ENCODE assay signal across 1 cellular context in the genomic region with DNA sequence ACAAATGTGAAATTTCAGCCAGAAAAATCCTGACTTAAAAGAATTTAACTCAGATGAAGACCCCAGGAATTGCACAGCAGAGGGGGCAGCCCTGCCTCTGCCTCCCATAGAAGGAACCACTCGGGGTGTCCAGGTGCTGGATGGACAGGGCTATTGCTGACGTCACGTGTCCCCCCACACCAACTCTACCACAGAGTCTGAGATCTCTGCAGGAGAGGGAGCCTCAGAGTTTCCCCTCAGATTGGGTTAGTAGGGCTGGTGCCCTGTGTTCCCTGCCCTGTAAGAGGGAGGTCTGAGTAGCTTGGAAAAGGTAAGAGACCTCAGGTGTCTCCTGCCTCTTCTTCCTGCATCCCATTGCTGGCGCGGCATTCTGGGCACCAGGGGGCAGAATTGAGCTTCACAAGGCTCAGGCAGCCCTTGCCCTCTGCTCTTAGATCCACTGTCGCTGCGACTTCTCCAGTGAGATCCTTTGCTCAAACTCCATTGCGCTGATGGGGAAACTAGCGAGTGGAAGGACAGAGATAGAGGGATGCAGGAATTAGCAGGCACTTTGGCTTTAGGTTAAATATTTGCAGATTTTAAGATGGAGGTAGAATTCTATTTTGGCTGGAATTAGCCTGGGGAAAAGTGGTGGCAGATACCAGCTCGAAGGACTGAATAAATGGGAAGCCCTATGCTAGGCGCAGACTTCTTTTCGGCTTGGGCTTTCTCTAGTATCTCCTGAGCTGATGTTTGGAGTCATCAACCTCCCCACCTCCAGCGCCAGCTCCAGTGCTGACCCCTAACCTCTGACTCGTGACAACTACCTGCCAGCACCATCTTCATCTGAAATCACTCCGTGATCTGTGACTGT.
TF ChIP-seq lines count a peak whose summit lies in the region.

No MANE protein-coding gene starts in this region.

TF ChIP-seq in K562, 482 proteins besides CTCF, POLR2A, EP300 and RAD21 (continued from another document and continues in another):
- TF ChIP-seq, protein P1, sequence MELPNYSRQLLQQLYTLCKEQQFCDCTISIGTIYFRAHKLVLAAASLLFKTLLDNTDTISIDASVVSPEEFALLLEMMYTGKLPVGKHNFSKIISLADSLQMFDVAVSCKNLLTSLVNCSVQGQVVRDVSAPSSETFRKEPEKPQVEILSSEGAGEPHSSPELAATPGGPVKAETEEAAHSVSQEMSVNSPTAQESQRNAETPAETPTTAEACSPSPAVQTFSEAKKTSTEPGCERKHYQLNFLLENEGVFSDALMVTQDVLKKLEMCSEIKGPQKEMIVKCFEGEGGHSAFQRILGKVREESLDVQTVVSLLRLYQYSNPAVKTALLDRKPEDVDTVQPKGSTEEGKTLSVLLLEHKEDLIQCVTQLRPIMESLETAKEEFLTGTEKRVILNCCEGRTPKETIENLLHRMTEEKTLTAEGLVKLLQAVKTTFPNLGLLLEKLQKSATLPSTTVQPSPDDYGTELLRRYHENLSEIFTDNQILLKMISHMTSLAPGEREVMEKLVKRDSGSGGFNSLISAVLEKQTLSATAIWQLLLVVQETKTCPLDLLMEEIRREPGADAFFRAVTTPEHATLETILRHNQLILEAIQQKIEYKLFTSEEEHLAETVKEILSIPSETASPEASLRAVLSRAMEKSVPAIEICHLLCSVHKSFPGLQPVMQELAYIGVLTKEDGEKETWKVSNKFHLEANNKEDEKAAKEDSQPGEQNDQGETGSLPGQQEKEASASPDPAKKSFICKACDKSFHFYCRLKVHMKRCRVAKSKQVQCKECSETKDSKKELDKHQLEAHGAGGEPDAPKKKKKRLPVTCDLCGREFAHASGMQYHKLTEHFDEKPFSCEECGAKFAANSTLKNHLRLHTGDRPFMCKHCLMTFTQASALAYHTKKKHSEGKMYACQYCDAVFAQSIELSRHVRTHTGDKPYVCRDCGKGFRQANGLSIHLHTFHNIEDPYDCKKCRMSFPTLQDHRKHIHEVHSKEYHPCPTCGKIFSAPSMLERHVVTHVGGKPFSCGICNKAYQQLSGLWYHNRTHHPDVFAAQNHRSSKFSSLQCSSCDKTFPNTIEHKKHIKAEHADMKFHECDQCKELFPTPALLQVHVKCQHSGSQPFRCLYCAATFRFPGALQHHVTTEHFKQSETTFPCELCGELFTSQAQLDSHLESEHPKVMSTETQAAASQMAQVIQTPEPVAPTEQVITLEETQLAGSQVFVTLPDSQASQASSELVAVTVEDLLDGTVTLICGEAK (IDR thresholded peaks at IDR 0.05), result no peak
- TF ChIP-seq, protein P1 (CRISPR knock-in tag; IDR thresholded peaks at IDR 0.05), result no peak
- no peak for TF ChIP-seq ZC3H11A (IDR thresholded peaks at IDR 0.05; ENCODE audit: low read depth, low read length)
- TF ChIP-seq BRD9 (IDR thresholded peaks at IDR 0.05; ENCODE audit: low read depth, partially characterized antibody), result no peak
- TF ChIP-seq, protein P2, sequence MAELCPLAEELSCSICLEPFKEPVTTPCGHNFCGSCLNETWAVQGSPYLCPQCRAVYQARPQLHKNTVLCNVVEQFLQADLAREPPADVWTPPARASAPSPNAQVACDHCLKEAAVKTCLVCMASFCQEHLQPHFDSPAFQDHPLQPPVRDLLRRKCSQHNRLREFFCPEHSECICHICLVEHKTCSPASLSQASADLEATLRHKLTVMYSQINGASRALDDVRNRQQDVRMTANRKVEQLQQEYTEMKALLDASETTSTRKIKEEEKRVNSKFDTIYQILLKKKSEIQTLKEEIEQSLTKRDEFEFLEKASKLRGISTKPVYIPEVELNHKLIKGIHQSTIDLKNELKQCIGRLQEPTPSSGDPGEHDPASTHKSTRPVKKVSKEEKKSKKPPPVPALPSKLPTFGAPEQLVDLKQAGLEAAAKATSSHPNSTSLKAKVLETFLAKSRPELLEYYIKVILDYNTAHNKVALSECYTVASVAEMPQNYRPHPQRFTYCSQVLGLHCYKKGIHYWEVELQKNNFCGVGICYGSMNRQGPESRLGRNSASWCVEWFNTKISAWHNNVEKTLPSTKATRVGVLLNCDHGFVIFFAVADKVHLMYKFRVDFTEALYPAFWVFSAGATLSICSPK (IDR thresholded peaks at IDR 0.05; ENCODE audit: borderline replicate concordance), result no peak
- TF ChIP-seq, protein P3, sequence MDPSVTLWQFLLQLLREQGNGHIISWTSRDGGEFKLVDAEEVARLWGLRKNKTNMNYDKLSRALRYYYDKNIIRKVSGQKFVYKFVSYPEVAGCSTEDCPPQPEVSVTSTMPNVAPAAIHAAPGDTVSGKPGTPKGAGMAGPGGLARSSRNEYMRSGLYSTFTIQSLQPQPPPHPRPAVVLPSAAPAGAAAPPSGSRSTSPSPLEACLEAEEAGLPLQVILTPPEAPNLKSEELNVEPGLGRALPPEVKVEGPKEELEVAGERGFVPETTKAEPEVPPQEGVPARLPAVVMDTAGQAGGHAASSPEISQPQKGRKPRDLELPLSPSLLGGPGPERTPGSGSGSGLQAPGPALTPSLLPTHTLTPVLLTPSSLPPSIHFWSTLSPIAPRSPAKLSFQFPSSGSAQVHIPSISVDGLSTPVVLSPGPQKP (CRISPR knock-in tag; IDR thresholded peaks at IDR 0.05), result no peak
- no peak for TF ChIP-seq ZNF830 (CRISPR knock-in tag; IDR thresholded peaks at IDR 0.05)
- peak in 1 of 2 experiments; percentile 75; a peak in 1 of 4 replicates for TF ChIP-seq RCOR1 (IDR thresholded peaks at IDR 0.05; ENCODE audit: borderline replicate concordance in 1 of 2, low read depth in 2 of 2, low read length in 2 of 2)
- no peak for TF ChIP-seq ZNF124 (CRISPR knock-in tag; IDR thresholded peaks at IDR 0.05)
- TF ChIP-seq TEAD4 (IDR thresholded peaks at IDR 0.05; ENCODE audit: low read length), result peak; percentile 67
- no peak for TF ChIP-seq TEAD4 (CRISPR knock-in tag; IDR thresholded peaks at IDR 0.05; ENCODE audit: borderline replicate concordance)
- TF ChIP-seq GTF2E2 (tag; IDR thresholded peaks at IDR 0.05), result no peak
- TF ChIP-seq MAZ (CRISPR knock-in tag; conservative IDR thresholded peaks at IDR 0.05 in 1 of 2, IDR thresholded peaks at IDR 0.05 in 1 of 2), result peak in 1 of 2 experiments; percentile 61; a peak in 1 of 4 replicates
- TF ChIP-seq, protein P4, sequence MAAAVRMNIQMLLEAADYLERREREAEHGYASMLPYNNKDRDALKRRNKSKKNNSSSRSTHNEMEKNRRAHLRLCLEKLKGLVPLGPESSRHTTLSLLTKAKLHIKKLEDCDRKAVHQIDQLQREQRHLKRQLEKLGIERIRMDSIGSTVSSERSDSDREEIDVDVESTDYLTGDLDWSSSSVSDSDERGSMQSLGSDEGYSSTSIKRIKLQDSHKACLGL (CRISPR knock-in tag; IDR thresholded peaks at IDR 0.05; ENCODE audit: borderline replicate concordance, poor library complexity, severe bottlenecking), result no peak
- TF ChIP-seq, protein P5, sequence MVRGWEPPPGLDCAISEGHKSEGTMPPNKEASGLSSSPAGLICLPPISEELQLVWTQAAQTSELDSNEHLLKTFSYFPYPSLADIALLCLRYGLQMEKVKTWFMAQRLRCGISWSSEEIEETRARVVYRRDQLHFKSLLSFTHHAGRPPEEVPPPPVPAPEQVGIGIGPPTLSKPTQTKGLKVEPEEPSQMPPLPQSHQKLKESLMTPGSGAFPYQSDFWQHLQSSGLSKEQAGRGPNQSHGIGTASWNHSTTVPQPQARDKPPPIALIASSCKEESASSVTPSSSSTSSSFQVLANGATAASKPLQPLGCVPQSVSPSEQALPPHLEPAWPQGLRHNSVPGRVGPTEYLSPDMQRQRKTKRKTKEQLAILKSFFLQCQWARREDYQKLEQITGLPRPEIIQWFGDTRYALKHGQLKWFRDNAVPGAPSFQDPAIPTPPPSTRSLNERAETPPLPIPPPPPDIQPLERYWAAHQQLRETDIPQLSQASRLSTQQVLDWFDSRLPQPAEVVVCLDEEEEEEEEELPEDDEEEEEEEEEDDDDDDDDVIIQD (CRISPR knock-in tag; IDR thresholded peaks at IDR 0.05), result no peak
- TF ChIP-seq ZNF584 (CRISPR knock-in tag; IDR thresholded peaks at IDR 0.05; ENCODE audit: low read depth), result no peak
- TF ChIP-seq, protein P6, sequence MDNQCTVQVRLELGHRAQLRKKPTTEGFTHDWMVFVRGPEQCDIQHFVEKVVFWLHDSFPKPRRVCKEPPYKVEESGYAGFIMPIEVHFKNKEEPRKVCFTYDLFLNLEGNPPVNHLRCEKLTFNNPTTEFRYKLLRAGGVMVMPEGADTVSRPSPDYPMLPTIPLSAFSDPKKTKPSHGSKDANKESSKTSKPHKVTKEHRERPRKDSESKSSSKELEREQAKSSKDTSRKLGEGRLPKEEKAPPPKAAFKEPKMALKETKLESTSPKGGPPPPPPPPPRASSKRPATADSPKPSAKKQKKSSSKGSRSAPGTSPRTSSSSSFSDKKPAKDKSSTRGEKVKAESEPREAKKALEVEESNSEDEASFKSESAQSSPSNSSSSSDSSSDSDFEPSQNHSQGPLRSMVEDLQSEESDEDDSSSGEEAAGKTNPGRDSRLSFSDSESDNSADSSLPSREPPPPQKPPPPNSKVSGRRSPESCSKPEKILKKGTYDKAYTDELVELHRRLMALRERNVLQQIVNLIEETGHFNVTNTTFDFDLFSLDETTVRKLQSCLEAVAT (IDR thresholded peaks at IDR 0.05), result no peak
- no peak for TF ChIP-seq MEF2A (IDR thresholded peaks at IDR 0.05; ENCODE audit: control insufficient read depth, low read depth, low read length)
- TF ChIP-seq BHLHE40 (IDR thresholded peaks at IDR 0.05; ENCODE audit: low read length), result no peak; the same call in 1 of the 2 replicates
- TF ChIP-seq ELF1 (tag; IDR thresholded peaks at IDR 0.05), result no peak
- TF ChIP-seq ARNT (IDR thresholded peaks at IDR 0.05), result no peak
- no peak for TF ChIP-seq MBD2 (IDR thresholded peaks at IDR 0.05; ENCODE audit: borderline replicate concordance, low read depth)
- TF ChIP-seq CREM (IDR thresholded peaks at IDR 0.05; ENCODE audit: low read depth), result no peak; the same call in none of the 2 replicates
- TF ChIP-seq, protein P7, sequence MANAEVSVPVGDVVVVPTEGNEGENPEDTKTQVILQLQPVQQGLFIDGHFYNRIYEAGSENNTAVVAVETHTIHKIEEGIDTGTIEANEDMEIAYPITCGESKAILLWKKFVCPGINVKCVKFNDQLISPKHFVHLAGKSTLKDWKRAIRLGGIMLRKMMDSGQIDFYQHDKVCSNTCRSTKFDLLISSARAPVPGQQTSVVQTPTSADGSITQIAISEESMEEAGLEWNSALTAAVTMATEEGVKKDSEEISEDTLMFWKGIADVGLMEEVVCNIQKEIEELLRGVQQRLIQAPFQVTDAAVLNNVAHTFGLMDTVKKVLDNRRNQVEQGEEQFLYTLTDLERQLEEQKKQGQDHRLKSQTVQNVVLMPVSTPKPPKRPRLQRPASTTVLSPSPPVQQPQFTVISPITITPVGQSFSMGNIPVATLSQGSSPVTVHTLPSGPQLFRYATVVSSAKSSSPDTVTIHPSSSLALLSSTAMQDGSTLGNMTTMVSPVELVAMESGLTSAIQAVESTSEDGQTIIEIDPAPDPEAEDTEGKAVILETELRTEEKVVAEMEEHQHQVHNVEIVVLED (CRISPR knock-in tag; IDR thresholded peaks at IDR 0.05), result no peak
- TF ChIP-seq RB1 (IDR thresholded peaks at IDR 0.05; ENCODE audit: low read depth), result peak; percentile 73; the same call in 1 of the 2 replicates
- no peak for TF ChIP-seq JUN (IDR thresholded peaks at IDR 0.05; ENCODE audit: borderline replicate concordance, low read depth, low read length)
- no peak for TF ChIP-seq JUN (CRISPR knock-in tag; IDR thresholded peaks at IDR 0.05; ENCODE audit: borderline replicate concordance)
- TF ChIP-seq ZNF146 (CRISPR knock-in tag; IDR thresholded peaks at IDR 0.05; ENCODE audit: unreplicated experiment), result no peak
- no peak for TF ChIP-seq CSDE1 (IDR thresholded peaks at IDR 0.05)
- no peak for TF ChIP-seq MTA1 (IDR thresholded peaks at IDR 0.05; ENCODE audit: borderline replicate concordance)
- no peak for TF ChIP-seq IFI16 (CRISPR knock-in tag; IDR thresholded peaks at IDR 0.05)
- TF ChIP-seq RBM34 (IDR thresholded peaks at IDR 0.05; ENCODE audit: borderline replicate concordance, insufficient read depth, low read length), result no peak
- TF ChIP-seq RFX5 (IDR thresholded peaks at IDR 0.05; ENCODE audit: low read depth, low read length), result no peak
- no peak for TF ChIP-seq NFIX (CRISPR knock-in tag; IDR thresholded peaks at IDR 0.05; ENCODE audit: low read depth)
- TF ChIP-seq HCFC1 (IDR thresholded peaks at IDR 0.05; ENCODE audit: low read depth, low read length), result peak; percentile 32; the same call in 1 of the 2 replicates
- TF ChIP-seq SIN3A (IDR thresholded peaks at IDR 0.05; ENCODE audit: borderline replicate concordance in 2 of 2, control insufficient read depth in 1 of 2, low read depth in 2 of 2, low read length in 2 of 2), result no peak
- no peak for TF ChIP-seq GATAD2B (IDR thresholded peaks at IDR 0.05; ENCODE audit: borderline replicate concordance)
- no peak for TF ChIP-seq MAFF (IDR thresholded peaks at IDR 0.05; ENCODE audit: low read length)
- TF ChIP-seq MYC (IDR thresholded peaks at IDR 0.05; ENCODE audit: low read depth, low read length), result peak; percentile 33; the same call in 1 of the 2 replicates
- TF ChIP-seq MYC (CRISPR knock-in tag; IDR thresholded peaks at IDR 0.05; ENCODE audit: borderline replicate concordance, low read depth), result no peak
- no peak for TF ChIP-seq E2F3 (CRISPR knock-in tag; IDR thresholded peaks at IDR 0.05)
- TF ChIP-seq DIDO1 (tag; IDR thresholded peaks at IDR 0.05; ENCODE audit: low read depth), result no peak
- no peak for TF ChIP-seq RNF2 (IDR thresholded peaks at IDR 0.05)
